Comparison of ENCODE assay signal across 16 cellular contexts in the genomic region with DNA sequence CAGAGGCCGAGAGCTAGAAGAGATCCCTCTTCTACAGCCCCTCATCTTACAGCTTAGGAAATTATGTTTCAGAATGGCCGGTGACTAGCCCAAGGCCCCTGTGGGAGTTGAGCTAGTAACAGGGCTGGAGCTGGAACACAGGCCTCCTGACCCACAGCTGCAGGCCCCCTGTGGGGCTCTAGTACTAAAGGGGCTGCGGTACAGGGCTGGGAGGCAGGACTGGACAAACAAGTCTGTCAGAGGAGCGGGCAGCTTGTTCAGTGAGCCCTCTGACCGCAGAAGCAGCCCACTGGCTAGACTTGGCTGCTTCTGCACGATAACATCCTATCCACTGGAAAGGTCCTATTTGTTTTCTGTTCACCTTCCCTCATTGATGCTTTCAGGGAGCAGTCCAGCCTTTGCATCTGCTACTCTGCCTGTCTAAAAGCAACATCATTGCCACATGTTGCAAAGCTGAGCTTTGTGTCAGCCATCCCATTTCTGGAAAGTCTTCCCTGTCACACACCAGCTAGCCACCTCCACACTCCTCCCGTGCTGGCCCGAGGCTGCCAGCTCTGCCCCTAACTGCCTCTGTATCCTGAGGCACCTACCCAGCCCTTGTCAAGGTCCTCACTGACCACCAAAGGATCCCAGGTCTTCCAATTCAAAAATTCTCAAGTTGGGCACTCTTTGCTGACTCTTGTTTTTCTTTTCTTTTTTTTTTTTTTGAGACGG. TPM values are rescaled to one million over a fixed set of nuclear protein-coding genes. Genes with fewer than 3 reads are reported as not detected.
DNase-seq lines count a peak whose midpoint lies in the region; ATAC-seq and TF ChIP-seq lines count a peak whose summit lies in the region.
"Had no signal": no experiment of that assay in that cellular context is flagged by ENCODE, and none has a peak within 500 bp of the region (broad histone marks: within the 10 kb centered on the region; RNA-seq: fewer than 3 reads in every experiment).

No MANE protein-coding gene starts in this region.

- no peak overlapping the region for H3K4me3 ChIP-seq in HEK293 (ENCODE audit: low read depth, low read length)
- no peak overlapping the region for H3K4me3 ChIP-seq in CD8-positive, alpha-beta T cell (ENCODE audit: low read depth, low read length)

- peaks cover 62 to 93% of the 10 kb centered on the region in 2 experiments for H3K36me3 ChIP-seq in HEK293 (ENCODE audit: control insufficient read depth in 2 of 2, insufficient read depth in 1 of 2, low read length in 2 of 2)
- H3K36me3 ChIP-seq in CD8-positive, alpha-beta T cell (ENCODE audit: insufficient read depth, low read length): peaks cover 74% of the 10 kb centered on the region

- POLR2A ChIA-PET in HEK293 (lab: Yijun Ruan, JAX): interaction anchor here (2.0 kb wide), 1 partner anchor 10 kb away, joined by 10 read pairs; a partner anchor contains a TSS
- POLR2A ChIA-PET in CD8-positive, alpha-beta T cell (lab: Charles Lee): interaction anchor here (0.6 to 1.1 kb wide), 4 partner anchors 8 to 1048 kb away, joined by 3 to 7 read pairs (median 4); a partner anchor contains a TSS

- H3K27ac ChIP-seq in HEK293 (ENCODE audit: extremely low read depth, low read depth, low read length): no peak overlapping the region
- no peak overlapping the region for H3K27ac ChIP-seq in CD8-positive, alpha-beta T cell (ENCODE audit: low read depth, low read length)

- no peak overlapping the region for H3K4me3 Mint-ChIP-seq in activated T-cell treated with anti-CD3 and anti-CD28 coated beads, Interleukin-2, amount 50 U/mL, for 24 hours
- H3K4me3 Mint-ChIP-seq in osteocyte (ENCODE audit: unreplicated experiment): no peak overlapping the region
- no peak overlapping the region for H3K4me3 Mint-ChIP-seq in CD8-positive, alpha-beta T cell
- H3K4me3 Mint-ChIP-seq: CD14-positive monocyte, HFFc6 had no signal

- intact Hi-C loops in left colon (cut with DNase I, micrococcal nuclease): no loop called here
- intact Hi-C loops in CD8-positive, alpha-beta T cell (cut with DNase I, micrococcal nuclease): no loop called here

- ATAC-seq in left colon (peak; percentile 8), GM21528 (IDR thresholded peaks at IDR 0.05; ENCODE audit: low FRiP score, unreplicated experiment) (no peak)
- no peak for ATAC-seq in CD8-positive, alpha-beta T cell

- H3K27me3 ChIP-seq in CD8-positive, alpha-beta T cell (ENCODE audit: insufficient read depth, low read length): no peaks in the 10 kb centered on the region

- H3K4me1 ChIP-seq in HEK293 (ENCODE audit: control insufficient read depth, insufficient read depth, low read length): no peaks in the 10 kb centered on the region
- H3K4me1 ChIP-seq in CD8-positive, alpha-beta T cell (ENCODE audit: insufficient read depth, low read length): no peaks in the 10 kb centered on the region

- no peaks in the 10 kb centered on the region for H3K27me3 Mint-ChIP-seq in activated T-cell treated with anti-CD3 and anti-CD28 coated beads, Interleukin-2, amount 50 U/mL, for 24 hours
- H3K27me3 Mint-ChIP-seq in osteocyte (ENCODE audit: unreplicated experiment): no peaks in the 10 kb centered on the region
- no peaks in the 10 kb centered on the region for H3K27me3 Mint-ChIP-seq in CD8-positive, alpha-beta T cell (ENCODE audit: low read depth)

- H3K27ac Mint-ChIP-seq in activated T-cell treated with anti-CD3 and anti-CD28 coated beads, Interleukin-2, amount 50 U/mL, for 24 hours: peak overlapping the region; percentile 67
- H3K27ac Mint-ChIP-seq in osteocyte (ENCODE audit: unreplicated experiment): no peak overlapping the region
- no peak overlapping the region for H3K27ac Mint-ChIP-seq in CD8-positive, alpha-beta T cell
- H3K27ac Mint-ChIP-seq: HFFc6 had no signal

- CTCF ChIA-PET in HEK293 (lab: Yijun Ruan, JAX): interaction anchor here (0.7 kb wide), 1 partner anchor 298 kb away, joined by 3 read pairs; no protein-coding TSS in a partner anchor
- CTCF ChIA-PET in CD8-positive, alpha-beta T cell (lab: Charles Lee): interaction anchor here (2.2 kb wide), 1 partner anchor 31 kb away, joined by 7 read pairs; no protein-coding TSS in a partner anchor

- H3K9me3 Mint-ChIP-seq in activated T-cell treated with anti-CD3 and anti-CD28 coated beads, Interleukin-2, amount 50 U/mL, for 24 hours: no peaks in the 10 kb centered on the region
- no peaks in the 10 kb centered on the region for H3K9me3 Mint-ChIP-seq in osteocyte (ENCODE audit: unreplicated experiment)
- H3K9me3 Mint-ChIP-seq in CD8-positive, alpha-beta T cell: no peaks in the 10 kb centered on the region
- H3K9me3 Mint-ChIP-seq: CD14-positive monocyte, HFFc6 had no signal

- H3K9me3 ChIP-seq in HEK293 (ENCODE audit: control insufficient read depth, insufficient read depth, low read depth, low read length): no peaks in the 10 kb centered on the region
- H3K9me3 ChIP-seq in CD8-positive, alpha-beta T cell (ENCODE audit: low read length): no peaks in the 10 kb centered on the region

- DNase-seq in activated T-cell treated with anti-CD3 and anti-CD28 coated beads, Interleukin-2, amount 50 U/mL, for 24 hours: no peak
- no peak for DNase-seq in activated T-cell treated with anti-CD3 and anti-CD28 coated beads, Interleukin-2, amount 50 U/mL, for 1 hour
- DNase-seq in left colon: no peak
- peak; percentile 67 for DNase-seq in osteocyte (ENCODE audit: extremely low spot score, unreplicated experiment)
- no peak for DNase-seq in hypothalamus (lab: John Stamatoyannopoulos, UW)
- DNase-seq in CD8-positive, alpha-beta T cell: no peak
- DNase-seq: COR-L47, DMS153, HFFc6, KBM-7, NCI-H1436 treated with DMSO at 0.1 percent for 48 hours, NCI-H2081, NCI-H510A treated with DMSO at 0.1 percent for 48 hours had no signal

- TF ChIP-seq CTCF in HEK293 (tag by site-specific recombination; IDR thresholded peaks at IDR 0.05) (no peak), osteocyte (IDR thresholded peaks at IDR 0.05) (no peak)
- TF ChIP-seq CTCF in CD8-positive, alpha-beta T cell (IDR thresholded peaks at IDR 0.05): no peak

- H3K36me3 Mint-ChIP-seq in activated T-cell treated with anti-CD3 and anti-CD28 coated beads, Interleukin-2, amount 50 U/mL, for 24 hours (ENCODE audit: low read depth): peaks cover 97% of the 10 kb centered on the region
- H3K36me3 Mint-ChIP-seq in osteocyte (ENCODE audit: unreplicated experiment): peaks cover 39% of the 10 kb centered on the region
- H3K36me3 Mint-ChIP-seq in CD8-positive, alpha-beta T cell: peaks cover 87% of the 10 kb centered on the region

- peaks cover 7% of the 10 kb centered on the region for H3K4me1 Mint-ChIP-seq in activated T-cell treated with anti-CD3 and anti-CD28 coated beads, Interleukin-2, amount 50 U/mL, for 24 hours (ENCODE audit: low read depth)
- no peaks in the 10 kb centered on the region for H3K4me1 Mint-ChIP-seq in osteocyte (ENCODE audit: unreplicated experiment)
- H3K4me1 Mint-ChIP-seq in CD8-positive, alpha-beta T cell (ENCODE audit: low read depth): peaks cover 1% of the 10 kb centered on the region
- H3K4me1 Mint-ChIP-seq: CD14-positive monocyte had no signal

TF ChIP-seq in HEK293, 187 proteins besides CTCF, POLR2A, EP300 and RAD21:
- TF ChIP-seq, protein P1, sequence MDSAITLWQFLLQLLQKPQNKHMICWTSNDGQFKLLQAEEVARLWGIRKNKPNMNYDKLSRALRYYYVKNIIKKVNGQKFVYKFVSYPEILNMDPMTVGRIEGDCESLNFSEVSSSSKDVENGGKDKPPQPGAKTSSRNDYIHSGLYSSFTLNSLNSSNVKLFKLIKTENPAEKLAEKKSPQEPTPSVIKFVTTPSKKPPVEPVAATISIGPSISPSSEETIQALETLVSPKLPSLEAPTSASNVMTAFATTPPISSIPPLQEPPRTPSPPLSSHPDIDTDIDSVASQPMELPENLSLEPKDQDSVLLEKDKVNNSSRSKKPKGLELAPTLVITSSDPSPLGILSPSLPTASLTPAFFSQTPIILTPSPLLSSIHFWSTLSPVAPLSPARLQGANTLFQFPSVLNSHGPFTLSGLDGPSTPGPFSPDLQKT (IDR thresholded peaks at IDR 0.05; ENCODE audit: borderline replicate concordance, low read depth, low read length): no peak
- no peak for TF ChIP-seq ZNF514 (tag by site-specific recombination; IDR thresholded peaks at IDR 0.05)
- TF ChIP-seq, protein P2, sequence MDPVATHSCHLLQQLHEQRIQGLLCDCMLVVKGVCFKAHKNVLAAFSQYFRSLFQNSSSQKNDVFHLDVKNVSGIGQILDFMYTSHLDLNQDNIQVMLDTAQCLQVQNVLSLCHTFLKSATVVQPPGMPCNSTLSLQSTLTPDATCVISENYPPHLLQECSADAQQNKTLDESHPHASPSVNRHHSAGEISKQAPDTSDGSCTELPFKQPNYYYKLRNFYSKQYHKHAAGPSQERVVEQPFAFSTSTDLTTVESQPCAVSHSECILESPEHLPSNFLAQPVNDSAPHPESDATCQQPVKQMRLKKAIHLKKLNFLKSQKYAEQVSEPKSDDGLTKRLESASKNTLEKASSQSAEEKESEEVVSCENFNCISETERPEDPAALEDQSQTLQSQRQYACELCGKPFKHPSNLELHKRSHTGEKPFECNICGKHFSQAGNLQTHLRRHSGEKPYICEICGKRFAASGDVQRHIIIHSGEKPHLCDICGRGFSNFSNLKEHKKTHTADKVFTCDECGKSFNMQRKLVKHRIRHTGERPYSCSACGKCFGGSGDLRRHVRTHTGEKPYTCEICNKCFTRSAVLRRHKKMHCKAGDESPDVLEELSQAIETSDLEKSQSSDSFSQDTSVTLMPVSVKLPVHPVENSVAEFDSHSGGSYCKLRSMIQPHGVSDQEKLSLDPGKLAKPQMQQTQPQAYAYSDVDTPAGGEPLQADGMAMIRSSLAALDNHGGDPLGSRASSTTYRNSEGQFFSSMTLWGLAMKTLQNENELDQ (tag by site-specific recombination; IDR thresholded peaks at IDR 0.05; ENCODE audit: low read depth): no peak
- peak; percentile 45; the same call in 1 of the 2 replicates for TF ChIP-seq ZBTB17 (tag by site-specific recombination; IDR thresholded peaks at IDR 0.05)
TF ChIP-seq in HEK293: peak in this region for 1.

RNA-seq across cellular contexts. Expression of a gene that starts 10.2 kb away (rescaled TPM):
- total RNA-seq in left colon (10 to 100 TPM; 65.6 to 72.1 TPM), osteocyte (92.5 and 104 TPM in 2 replicates)
- 10 to 100 TPM; 76.8 to 85.0 TPM for total RNA-seq in CD8-positive, alpha-beta T cell
